Comparison of ENCODE assay signal across 1 cellular context in the genomic region with DNA sequence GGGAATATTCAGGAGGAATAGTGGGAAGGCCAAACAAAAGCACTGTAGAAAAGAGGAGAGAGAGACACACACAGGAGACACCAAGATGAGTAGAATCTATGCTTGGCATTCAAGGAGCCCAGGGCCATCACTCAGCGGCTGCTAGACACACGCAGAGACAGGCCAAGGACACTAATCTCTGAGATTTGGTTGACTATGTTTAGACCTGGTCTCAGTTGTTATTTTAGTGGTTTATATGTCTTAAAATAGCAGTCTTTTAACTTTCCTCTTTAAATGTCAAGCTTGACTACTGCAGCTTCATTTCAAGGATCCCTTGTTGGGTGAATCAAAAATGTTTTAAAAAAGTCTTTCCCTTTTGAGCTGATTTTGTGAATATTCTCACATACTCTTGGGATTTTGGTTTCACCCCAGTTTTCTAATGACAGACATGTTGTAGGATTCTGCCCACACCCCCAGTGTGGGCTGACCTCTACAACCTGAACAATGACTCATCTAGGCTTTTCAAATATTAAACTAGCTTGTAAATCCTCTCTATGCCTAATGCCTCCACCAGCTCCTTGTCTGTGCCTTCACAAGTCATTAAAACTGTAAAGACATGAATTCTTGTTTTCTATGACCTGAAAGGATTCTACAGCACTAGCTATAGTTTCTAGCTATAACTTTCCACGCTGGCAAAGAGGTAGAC.
TF ChIP-seq lines count a peak whose summit lies in the region.

No MANE protein-coding gene starts in this region.

TF ChIP-seq in GM12878, 131 proteins besides CTCF, POLR2A, EP300 and RAD21 (continued from another document):
- TF ChIP-seq, protein P1, sequence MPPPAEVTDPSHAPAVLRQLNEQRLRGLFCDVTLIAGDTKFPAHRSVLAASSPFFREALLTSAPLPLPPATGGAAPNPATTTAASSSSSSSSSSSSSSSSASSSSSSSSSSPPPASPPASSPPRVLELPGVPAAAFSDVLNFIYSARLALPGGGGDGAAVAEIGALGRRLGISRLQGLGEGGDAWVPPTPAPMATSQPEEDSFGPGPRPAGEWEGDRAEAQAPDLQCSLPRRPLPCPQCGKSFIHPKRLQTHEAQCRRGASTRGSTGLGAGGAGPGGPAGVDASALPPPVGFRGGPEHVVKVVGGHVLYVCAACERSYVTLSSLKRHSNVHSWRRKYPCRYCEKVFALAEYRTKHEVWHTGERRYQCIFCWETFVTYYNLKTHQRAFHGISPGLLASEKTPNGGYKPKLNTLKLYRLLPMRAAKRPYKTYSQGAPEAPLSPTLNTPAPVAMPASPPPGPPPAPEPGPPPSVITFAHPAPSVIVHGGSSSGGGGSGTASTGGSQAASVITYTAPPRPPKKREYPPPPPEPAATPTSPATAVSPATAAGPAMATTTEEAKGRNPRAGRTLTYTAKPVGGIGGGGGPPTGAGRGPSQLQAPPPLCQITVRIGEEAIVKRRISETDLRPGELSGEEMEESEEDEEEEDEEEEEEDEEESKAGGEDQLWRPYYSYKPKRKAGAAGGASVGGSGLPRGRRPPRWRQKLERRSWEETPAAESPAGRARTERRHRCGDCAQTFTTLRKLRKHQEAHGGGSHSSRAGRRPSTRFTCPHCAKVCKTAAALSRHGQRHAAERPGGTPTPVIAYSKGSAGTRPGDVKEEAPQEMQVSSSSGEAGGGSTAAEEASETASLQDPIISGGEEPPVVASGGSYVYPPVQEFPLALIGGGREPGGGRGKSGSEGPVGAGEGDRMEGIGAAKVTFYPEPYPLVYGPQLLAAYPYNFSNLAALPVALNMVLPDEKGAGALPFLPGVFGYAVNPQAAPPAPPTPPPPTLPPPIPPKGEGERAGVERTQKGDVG (CRISPR knock-in tag; IDR thresholded peaks at IDR 0.05) = no peak
- TF ChIP-seq, protein P2, sequence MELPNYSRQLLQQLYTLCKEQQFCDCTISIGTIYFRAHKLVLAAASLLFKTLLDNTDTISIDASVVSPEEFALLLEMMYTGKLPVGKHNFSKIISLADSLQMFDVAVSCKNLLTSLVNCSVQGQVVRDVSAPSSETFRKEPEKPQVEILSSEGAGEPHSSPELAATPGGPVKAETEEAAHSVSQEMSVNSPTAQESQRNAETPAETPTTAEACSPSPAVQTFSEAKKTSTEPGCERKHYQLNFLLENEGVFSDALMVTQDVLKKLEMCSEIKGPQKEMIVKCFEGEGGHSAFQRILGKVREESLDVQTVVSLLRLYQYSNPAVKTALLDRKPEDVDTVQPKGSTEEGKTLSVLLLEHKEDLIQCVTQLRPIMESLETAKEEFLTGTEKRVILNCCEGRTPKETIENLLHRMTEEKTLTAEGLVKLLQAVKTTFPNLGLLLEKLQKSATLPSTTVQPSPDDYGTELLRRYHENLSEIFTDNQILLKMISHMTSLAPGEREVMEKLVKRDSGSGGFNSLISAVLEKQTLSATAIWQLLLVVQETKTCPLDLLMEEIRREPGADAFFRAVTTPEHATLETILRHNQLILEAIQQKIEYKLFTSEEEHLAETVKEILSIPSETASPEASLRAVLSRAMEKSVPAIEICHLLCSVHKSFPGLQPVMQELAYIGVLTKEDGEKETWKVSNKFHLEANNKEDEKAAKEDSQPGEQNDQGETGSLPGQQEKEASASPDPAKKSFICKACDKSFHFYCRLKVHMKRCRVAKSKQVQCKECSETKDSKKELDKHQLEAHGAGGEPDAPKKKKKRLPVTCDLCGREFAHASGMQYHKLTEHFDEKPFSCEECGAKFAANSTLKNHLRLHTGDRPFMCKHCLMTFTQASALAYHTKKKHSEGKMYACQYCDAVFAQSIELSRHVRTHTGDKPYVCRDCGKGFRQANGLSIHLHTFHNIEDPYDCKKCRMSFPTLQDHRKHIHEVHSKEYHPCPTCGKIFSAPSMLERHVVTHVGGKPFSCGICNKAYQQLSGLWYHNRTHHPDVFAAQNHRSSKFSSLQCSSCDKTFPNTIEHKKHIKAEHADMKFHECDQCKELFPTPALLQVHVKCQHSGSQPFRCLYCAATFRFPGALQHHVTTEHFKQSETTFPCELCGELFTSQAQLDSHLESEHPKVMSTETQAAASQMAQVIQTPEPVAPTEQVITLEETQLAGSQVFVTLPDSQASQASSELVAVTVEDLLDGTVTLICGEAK (IDR thresholded peaks at IDR 0.05; ENCODE audit: borderline replicate concordance) = no peak
- no peak for TF ChIP-seq MEF2B (IDR thresholded peaks at IDR 0.05; ENCODE audit: partially characterized antibody, poor library complexity, severe bottlenecking)
- peak; percentile 43; the same call in 1 of the 2 replicates for TF ChIP-seq MEF2A (IDR thresholded peaks at IDR 0.05; ENCODE audit: insufficient read depth, low read depth, low read length)
- no peak for TF ChIP-seq POLR2AphosphoS5 (IDR thresholded peaks at IDR 0.05; ENCODE audit: low read length)
- no peak for TF ChIP-seq TBL1XR1 (IDR thresholded peaks at IDR 0.05; ENCODE audit: low read depth, low read length)
- peak; percentile 34; the same call in 1 of the 2 replicates for TF ChIP-seq RUNX3 (IDR thresholded peaks at IDR 0.05; ENCODE audit: low read length)
- TF ChIP-seq, protein P3, sequence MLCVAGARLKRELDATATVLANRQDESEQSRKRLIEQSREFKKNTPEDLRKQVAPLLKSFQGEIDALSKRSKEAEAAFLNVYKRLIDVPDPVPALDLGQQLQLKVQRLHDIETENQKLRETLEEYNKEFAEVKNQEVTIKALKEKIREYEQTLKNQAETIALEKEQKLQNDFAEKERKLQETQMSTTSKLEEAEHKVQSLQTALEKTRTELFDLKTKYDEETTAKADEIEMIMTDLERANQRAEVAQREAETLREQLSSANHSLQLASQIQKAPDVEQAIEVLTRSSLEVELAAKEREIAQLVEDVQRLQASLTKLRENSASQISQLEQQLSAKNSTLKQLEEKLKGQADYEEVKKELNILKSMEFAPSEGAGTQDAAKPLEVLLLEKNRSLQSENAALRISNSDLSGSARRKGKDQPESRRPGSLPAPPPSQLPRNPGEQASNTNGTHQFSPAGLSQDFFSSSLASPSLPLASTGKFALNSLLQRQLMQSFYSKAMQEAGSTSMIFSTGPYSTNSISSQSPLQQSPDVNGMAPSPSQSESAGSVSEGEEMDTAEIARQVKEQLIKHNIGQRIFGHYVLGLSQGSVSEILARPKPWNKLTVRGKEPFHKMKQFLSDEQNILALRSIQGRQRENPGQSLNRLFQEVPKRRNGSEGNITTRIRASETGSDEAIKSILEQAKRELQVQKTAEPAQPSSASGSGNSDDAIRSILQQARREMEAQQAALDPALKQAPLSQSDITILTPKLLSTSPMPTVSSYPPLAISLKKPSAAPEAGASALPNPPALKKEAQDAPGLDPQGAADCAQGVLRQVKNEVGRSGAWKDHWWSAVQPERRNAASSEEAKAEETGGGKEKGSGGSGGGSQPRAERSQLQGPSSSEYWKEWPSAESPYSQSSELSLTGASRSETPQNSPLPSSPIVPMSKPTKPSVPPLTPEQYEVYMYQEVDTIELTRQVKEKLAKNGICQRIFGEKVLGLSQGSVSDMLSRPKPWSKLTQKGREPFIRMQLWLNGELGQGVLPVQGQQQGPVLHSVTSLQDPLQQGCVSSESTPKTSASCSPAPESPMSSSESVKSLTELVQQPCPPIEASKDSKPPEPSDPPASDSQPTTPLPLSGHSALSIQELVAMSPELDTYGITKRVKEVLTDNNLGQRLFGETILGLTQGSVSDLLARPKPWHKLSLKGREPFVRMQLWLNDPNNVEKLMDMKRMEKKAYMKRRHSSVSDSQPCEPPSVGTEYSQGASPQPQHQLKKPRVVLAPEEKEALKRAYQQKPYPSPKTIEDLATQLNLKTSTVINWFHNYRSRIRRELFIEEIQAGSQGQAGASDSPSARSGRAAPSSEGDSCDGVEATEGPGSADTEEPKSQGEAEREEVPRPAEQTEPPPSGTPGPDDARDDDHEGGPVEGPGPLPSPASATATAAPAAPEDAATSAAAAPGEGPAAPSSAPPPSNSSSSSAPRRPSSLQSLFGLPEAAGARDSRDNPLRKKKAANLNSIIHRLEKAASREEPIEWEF (IDR thresholded peaks at IDR 0.05; ENCODE audit: insufficient replicate concordance, low read depth, low read length) = no peak
- no peak for TF ChIP-seq TCF3 (IDR thresholded peaks at IDR 0.05; ENCODE audit: borderline replicate concordance, insufficient read depth, low read depth, low read length)
- TF ChIP-seq CHD4 (IDR thresholded peaks at IDR 0.05) = no peak
- no peak for TF ChIP-seq SRF (IDR thresholded peaks at IDR 0.05; ENCODE audit: low read depth in 2 of 2, low read length in 2 of 2)
- TF ChIP-seq, protein P4, sequence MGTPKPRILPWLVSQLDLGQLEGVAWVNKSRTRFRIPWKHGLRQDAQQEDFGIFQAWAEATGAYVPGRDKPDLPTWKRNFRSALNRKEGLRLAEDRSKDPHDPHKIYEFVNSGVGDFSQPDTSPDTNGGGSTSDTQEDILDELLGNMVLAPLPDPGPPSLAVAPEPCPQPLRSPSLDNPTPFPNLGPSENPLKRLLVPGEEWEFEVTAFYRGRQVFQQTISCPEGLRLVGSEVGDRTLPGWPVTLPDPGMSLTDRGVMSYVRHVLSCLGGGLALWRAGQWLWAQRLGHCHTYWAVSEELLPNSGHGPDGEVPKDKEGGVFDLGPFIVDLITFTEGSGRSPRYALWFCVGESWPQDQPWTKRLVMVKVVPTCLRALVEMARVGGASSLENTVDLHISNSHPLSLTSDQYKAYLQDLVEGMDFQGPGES (IDR thresholded peaks at IDR 0.05) = no peak
- TF ChIP-seq SMAD1 (IDR thresholded peaks at IDR 0.05; ENCODE audit: low read depth, partially characterized antibody) = no peak
- TF ChIP-seq, protein P5, sequence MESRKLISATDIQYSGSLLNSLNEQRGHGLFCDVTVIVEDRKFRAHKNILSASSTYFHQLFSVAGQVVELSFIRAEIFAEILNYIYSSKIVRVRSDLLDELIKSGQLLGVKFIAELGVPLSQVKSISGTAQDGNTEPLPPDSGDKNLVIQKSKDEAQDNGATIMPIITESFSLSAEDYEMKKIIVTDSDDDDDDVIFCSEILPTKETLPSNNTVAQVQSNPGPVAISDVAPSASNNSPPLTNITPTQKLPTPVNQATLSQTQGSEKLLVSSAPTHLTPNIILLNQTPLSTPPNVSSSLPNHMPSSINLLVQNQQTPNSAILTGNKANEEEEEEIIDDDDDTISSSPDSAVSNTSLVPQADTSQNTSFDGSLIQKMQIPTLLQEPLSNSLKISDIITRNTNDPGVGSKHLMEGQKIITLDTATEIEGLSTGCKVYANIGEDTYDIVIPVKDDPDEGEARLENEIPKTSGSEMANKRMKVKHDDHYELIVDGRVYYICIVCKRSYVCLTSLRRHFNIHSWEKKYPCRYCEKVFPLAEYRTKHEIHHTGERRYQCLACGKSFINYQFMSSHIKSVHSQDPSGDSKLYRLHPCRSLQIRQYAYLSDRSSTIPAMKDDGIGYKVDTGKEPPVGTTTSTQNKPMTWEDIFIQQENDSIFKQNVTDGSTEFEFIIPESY (IDR thresholded peaks at IDR 0.05) = no peak
- TF ChIP-seq ZNF384 (IDR thresholded peaks at IDR 0.05; ENCODE audit: borderline replicate concordance, low read depth, low read length) = no peak
- TF ChIP-seq, protein P6, sequence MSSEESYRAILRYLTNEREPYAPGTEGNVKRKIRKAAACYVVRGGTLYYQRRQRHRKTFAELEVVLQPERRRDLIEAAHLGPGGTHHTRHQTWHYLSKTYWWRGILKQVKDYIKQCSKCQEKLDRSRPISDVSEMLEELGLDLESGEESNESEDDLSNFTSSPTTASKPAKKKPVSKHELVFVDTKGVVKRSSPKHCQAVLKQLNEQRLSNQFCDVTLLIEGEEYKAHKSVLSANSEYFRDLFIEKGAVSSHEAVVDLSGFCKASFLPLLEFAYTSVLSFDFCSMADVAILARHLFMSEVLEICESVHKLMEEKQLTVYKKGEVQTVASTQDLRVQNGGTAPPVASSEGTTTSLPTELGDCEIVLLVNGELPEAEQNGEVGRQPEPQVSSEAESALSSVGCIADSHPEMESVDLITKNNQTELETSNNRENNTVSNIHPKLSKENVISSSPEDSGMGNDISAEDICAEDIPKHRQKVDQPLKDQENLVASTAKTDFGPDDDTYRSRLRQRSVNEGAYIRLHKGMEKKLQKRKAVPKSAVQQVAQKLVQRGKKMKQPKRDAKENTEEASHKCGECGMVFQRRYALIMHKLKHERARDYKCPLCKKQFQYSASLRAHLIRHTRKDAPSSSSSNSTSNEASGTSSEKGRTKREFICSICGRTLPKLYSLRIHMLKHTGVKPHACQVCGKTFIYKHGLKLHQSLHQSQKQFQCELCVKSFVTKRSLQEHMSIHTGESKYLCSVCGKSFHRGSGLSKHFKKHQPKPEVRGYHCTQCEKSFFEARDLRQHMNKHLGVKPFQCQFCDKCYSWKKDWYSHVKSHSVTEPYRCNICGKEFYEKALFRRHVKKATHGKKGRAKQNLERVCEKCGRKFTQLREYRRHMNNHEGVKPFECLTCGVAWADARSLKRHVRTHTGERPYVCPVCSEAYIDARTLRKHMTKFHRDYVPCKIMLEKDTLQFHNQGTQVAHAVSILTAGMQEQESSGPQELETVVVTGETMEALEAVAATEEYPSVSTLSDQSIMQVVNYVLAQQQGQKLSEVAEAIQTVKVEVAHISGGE (CRISPR knock-in tag; IDR thresholded peaks at IDR 0.05) = no peak
